ENCODE assay signal across 14 cellular contexts in genomic region chr7:47503283-47503682, GRCh38.
DNase-seq lines count a peak whose midpoint lies in the region; ATAC-seq and TF ChIP-seq lines count a peak whose summit lies in the region.
"Had no signal": no experiment of that assay in that cellular context is flagged by ENCODE, and none has a peak within 500 bp of the region (broad histone marks: within the 10 kb centered on the region; RNA-seq: fewer than 3 reads in every experiment).

No MANE protein-coding gene starts in this region.

- TF ChIP-seq CTCF in cardiac fibroblast (IDR thresholded peaks at IDR 0.05; ENCODE audit: low read depth, low read length) (no peak), endodermal cell (conservative IDR thresholded peaks at IDR 0.05) (no peak), vagina (IDR thresholded peaks at IDR 0.05) (no peak), gastroesophageal sphincter (IDR thresholded peaks at IDR 0.05) (no peak)

- H3K4ac ChIP-seq in mesenchymal stem cell (ENCODE audit: low read depth in 1 of 2, low read length in 2 of 2): peak overlapping the region; percentile 0 to 87

- no peaks in the 10 kb centered on the region for H3K9me2 ChIP-seq in Karpas-422 (replicated peaks; ENCODE audit: insufficient read depth, low read length)

- H3K36me3 Mint-ChIP-seq in endodermal cell (ENCODE audit: low read depth): peaks cover 2% of the 10 kb centered on the region
- H3K36me3 Mint-ChIP-seq: stimulated activated effector memory CD8-positive, alpha-beta T cell treated with anti-CD3 and anti-CD28 coated beads, Interleukin-12 subunit alpha, Interleukin-12 subunit beta, amount 100 ng/mL, for 72 hours had no signal

- TF ChIP-seq POLR2A in vagina (IDR thresholded peaks at IDR 0.05) (no peak), gastroesophageal sphincter (IDR thresholded peaks at IDR 0.05) (no peak)

- ATAC-seq in gastroesophageal sphincter: no peak
- ATAC-seq: HepG2; stimulated activated effector memory CD8-positive, alpha-beta T cell treated with anti-CD3 and anti-CD28 coated beads, Interleukin-12 subunit alpha, Interleukin-12 subunit beta, amount 100 ng/mL, for 72 hours had no signal

- H4K20me1 ChIP-seq in Karpas-422 (ENCODE audit: insufficient read depth, low read depth, low read length): no peaks in the 10 kb centered on the region

- H3K23ac ChIP-seq in mesenchymal stem cell (ENCODE audit: low read length in 2 of 2): no peak overlapping the region

- no peaks in the 10 kb centered on the region for H3K27me3 Mint-ChIP-seq in endodermal cell (ENCODE audit: insufficient read depth)

- H3K4me1 Mint-ChIP-seq in endodermal cell: peaks cover 31% of the 10 kb centered on the region
- H3K4me1 Mint-ChIP-seq: stimulated activated effector memory CD8-positive, alpha-beta T cell treated with anti-CD3 and anti-CD28 coated beads, Interleukin-12 subunit alpha, Interleukin-12 subunit beta, amount 100 ng/mL, for 72 hours had no signal

- H3K4me3 ChIP-seq in ACC112 (ENCODE audit: low read depth, low read length) (no peak overlapping the region), Karpas-422 (ENCODE audit: low read length) (no peak overlapping the region), cardiac fibroblast (replicated peaks in 1 of 2; ENCODE audit: low read depth in 2 of 2, low read length in 2 of 2) (no peak overlapping the region), mesenchymal stem cell (ENCODE audit: insufficient read depth in 1 of 2, low read depth in 1 of 2, low read length in 2 of 2) (no peak overlapping the region), endodermal cell (ENCODE audit: low read length) (no peak overlapping the region), vagina (no peak overlapping the region), gastroesophageal sphincter (no peak overlapping the region)

- H3K27ac Mint-ChIP-seq in endodermal cell: no peak overlapping the region
- H3K27ac Mint-ChIP-seq: stimulated activated effector memory CD8-positive, alpha-beta T cell treated with anti-CD3 and anti-CD28 coated beads, Interleukin-12 subunit alpha, Interleukin-12 subunit beta, amount 100 ng/mL, for 72 hours had no signal

- H2BK15ac ChIP-seq in mesenchymal stem cell (ENCODE audit: low read depth, poor library complexity, severe bottlenecking): peak overlapping the region; percentile 1

- H2BK12ac ChIP-seq in mesenchymal stem cell (ENCODE audit: low read length in 2 of 2): peak overlapping the region; percentile 44 to 65

- H3K18ac ChIP-seq in mesenchymal stem cell (ENCODE audit: low read depth in 1 of 2, low read length in 2 of 2): peak overlapping the region; percentile 58 to 93

- peak overlapping the region; percentile 10; the same call in 1 of the 2 replicates for H3K27ac ChIP-seq in ACC112 (ENCODE audit: low read depth, low read length)
- peak overlapping the region; percentile 97 for H3K27ac ChIP-seq in Karpas-422 (ENCODE audit: low read length)
- peak overlapping the region; percentile 87 for H3K27ac ChIP-seq in mesenchymal stem cell (ENCODE audit: low read length, poor library complexity, severe bottlenecking)
- H3K27ac ChIP-seq in endodermal cell (ENCODE audit: low read depth, low read length): no peak overlapping the region
- H3K27ac ChIP-seq in vagina: no peak overlapping the region
- no peak overlapping the region for H3K27ac ChIP-seq in gastroesophageal sphincter

- H2AFZ ChIP-seq in ACC112 (ENCODE audit: low read length, unreplicated experiment): no peak overlapping the region
- no peak overlapping the region for H2AFZ ChIP-seq in Karpas-422 (ENCODE audit: low read length)
- H2AFZ ChIP-seq in mesenchymal stem cell (ENCODE audit: low read depth, low read length): no peak overlapping the region

- H3K79me1 ChIP-seq in mesenchymal stem cell (replicated peaks; ENCODE audit: low read length, poor library complexity, severe bottlenecking): peaks cover 45% of the 10 kb centered on the region

- intact Hi-C loops in vagina (cut with DNase I): no loop called here

- TF ChIP-seq EP300 in gastroesophageal sphincter (IDR thresholded peaks at IDR 0.05): no peak

- peak overlapping the region; percentile 12; the same call in 1 of the 2 replicates for H3K9ac ChIP-seq in Karpas-422 (ENCODE audit: low read length)
- H3K9ac ChIP-seq in mesenchymal stem cell (ENCODE audit: low read length): peak overlapping the region; percentile 35
- H3K9ac ChIP-seq in endodermal cell (ENCODE audit: extremely low read depth, low read length, poor library complexity, severe bottlenecking): no peak overlapping the region

- H3K9me3 ChIP-seq in Karpas-422 (ENCODE audit: low read length) (no peaks in the 10 kb centered on the region), mesenchymal stem cell (ENCODE audit: control insufficient read depth, low read length) (no peaks in the 10 kb centered on the region), endodermal cell (ENCODE audit: control insufficient read depth, low read length) (no peaks in the 10 kb centered on the region), vagina (no peaks in the 10 kb centered on the region), gastroesophageal sphincter (no peaks in the 10 kb centered on the region)

- peak overlapping the region in 1 of 2 experiments; percentile 37 for H3K14ac ChIP-seq in mesenchymal stem cell (ENCODE audit: low read length in 2 of 2)

- H3K9me3 Mint-ChIP-seq in endodermal cell: no peaks in the 10 kb centered on the region
- H3K9me3 Mint-ChIP-seq: neural crest cell; stimulated activated effector memory CD8-positive, alpha-beta T cell treated with anti-CD3 and anti-CD28 coated beads, Interleukin-12 subunit alpha, Interleukin-12 subunit beta, amount 100 ng/mL, for 72 hours had no signal

- peak overlapping the region; percentile 89 for H2AK5ac ChIP-seq in mesenchymal stem cell (ENCODE audit: low read length, severe bottlenecking)

- no peak overlapping the region for H3K4me3 Mint-ChIP-seq in endodermal cell
- H3K4me3 Mint-ChIP-seq: neural crest cell; stimulated activated effector memory CD8-positive, alpha-beta T cell treated with anti-CD3 and anti-CD28 coated beads, Interleukin-12 subunit alpha, Interleukin-12 subunit beta, amount 100 ng/mL, for 72 hours had no signal

- no peak overlapping the region for H2BK5ac ChIP-seq in mesenchymal stem cell (ENCODE audit: low read depth, low read length, poor library complexity, severe bottlenecking)

- H4K91ac ChIP-seq in mesenchymal stem cell (ENCODE audit: low read length): peak overlapping the region; percentile 65

- peaks cover 37% of the 10 kb centered on the region for H3K79me2 ChIP-seq in ACC112 (ENCODE audit: control insufficient read depth, insufficient read depth, low read length, unreplicated experiment)
- peaks cover 89% of the 10 kb centered on the region for H3K79me2 ChIP-seq in Karpas-422 (ENCODE audit: low read length)

- H3K4me2 ChIP-seq in Karpas-422 (ENCODE audit: low read depth, low read length, poor library complexity, severe bottlenecking) (peak overlapping the region; percentile 15), mesenchymal stem cell (ENCODE audit: low read length, poor library complexity, severe bottlenecking) (no peak overlapping the region)

- H2BK120ac ChIP-seq in mesenchymal stem cell (ENCODE audit: low read depth, low read length): peak overlapping the region; percentile 73

- peak overlapping the region; percentile 59 for H4K8ac ChIP-seq in mesenchymal stem cell (ENCODE audit: low read length)

- H3K27me3 ChIP-seq in ACC112 (ENCODE audit: insufficient read depth, low read length) (no peaks in the 10 kb centered on the region), Karpas-422 (ENCODE audit: low read length) (no peaks in the 10 kb centered on the region), mesenchymal stem cell (ENCODE audit: control insufficient read depth in 1 of 2, insufficient read depth in 1 of 2, low read length in 2 of 2) (peaks cover 0 to 6% of the 10 kb centered on the region in 2 experiments), endodermal cell (ENCODE audit: control insufficient read depth, insufficient read depth, low read length, poor library complexity, severe bottlenecking) (no peaks in the 10 kb centered on the region), vagina (no peaks in the 10 kb centered on the region), gastroesophageal sphincter (no peaks in the 10 kb centered on the region)

- H3K4me1 ChIP-seq in ACC112 (ENCODE audit: control insufficient read depth, insufficient read depth, low read length, unreplicated experiment) (peaks cover 48% of the 10 kb centered on the region), Karpas-422 (ENCODE audit: low read length) (peaks cover 86% of the 10 kb centered on the region), mesenchymal stem cell (ENCODE audit: control insufficient read depth, insufficient read depth, low read depth, low read length) (peaks cover 47% of the 10 kb centered on the region), endodermal cell (ENCODE audit: control insufficient read depth, insufficient read depth, low read length) (no peaks in the 10 kb centered on the region), vagina (peaks cover 40% of the 10 kb centered on the region), gastroesophageal sphincter (peaks cover 0 to 94% (median 28%) of the 10 kb centered on the region in 3 donors)

- no peak for DNase-seq in Karpas-422
- DNase-seq in cardiac fibroblast (ENCODE audit: low read depth in 2 of 2): peak; percentile 61 to 77
- DNase-seq in mesenchymal stem cell: peak; percentile 78
- no peak for DNase-seq in endodermal cell
- no peak for DNase-seq in vagina (ENCODE audit: extremely low spot score in 2 of 2)
- no peak for DNase-seq in central memory CD4-positive, alpha-beta T cell
- DNase-seq: amniotic stem cell, NCI-H2029 treated with DMSO at 0.1 percent for 48 hours, T1000 had no signal

- H3K36me3 ChIP-seq in ACC112 (ENCODE audit: insufficient read depth, low read length) (peaks cover 3% of the 10 kb centered on the region; the same call in 1 of the 2 replicates), Karpas-422 (ENCODE audit: insufficient read depth, low read length) (peaks cover 13% of the 10 kb centered on the region; the same call in 1 of the 2 replicates), mesenchymal stem cell (ENCODE audit: control insufficient read depth in 1 of 2, insufficient read depth in 2 of 2, low read depth in 1 of 2, low read length in 2 of 2) (peaks cover 0 to 42% of the 10 kb centered on the region in 2 experiments), endodermal cell (ENCODE audit: control insufficient read depth, insufficient read depth, low read length) (peaks cover 4% of the 10 kb centered on the region), vagina (no peaks in the 10 kb centered on the region), gastroesophageal sphincter (no peaks in the 10 kb centered on the region)

Comparison
In these comparisons a context has a peak if more than half of its experiments do, and no peak if none do; other contexts are left out.
1. H3K27ac ChIP-seq: peak in ACC112 (single experiment), Karpas-422 (single experiment) and mesenchymal stem cell (single experiment); none in endodermal cell (single experiment), vagina (single experiment) and gastroesophageal sphincter (0 of 4).
2. DNase-seq: peak in cardiac fibroblast (2 of 2) and mesenchymal stem cell (single experiment); none in Karpas-422 (single experiment), endodermal cell (single experiment), vagina (0 of 2) and central memory CD4-positive, alpha-beta T cell (single experiment).